In the genomic region with DNA sequence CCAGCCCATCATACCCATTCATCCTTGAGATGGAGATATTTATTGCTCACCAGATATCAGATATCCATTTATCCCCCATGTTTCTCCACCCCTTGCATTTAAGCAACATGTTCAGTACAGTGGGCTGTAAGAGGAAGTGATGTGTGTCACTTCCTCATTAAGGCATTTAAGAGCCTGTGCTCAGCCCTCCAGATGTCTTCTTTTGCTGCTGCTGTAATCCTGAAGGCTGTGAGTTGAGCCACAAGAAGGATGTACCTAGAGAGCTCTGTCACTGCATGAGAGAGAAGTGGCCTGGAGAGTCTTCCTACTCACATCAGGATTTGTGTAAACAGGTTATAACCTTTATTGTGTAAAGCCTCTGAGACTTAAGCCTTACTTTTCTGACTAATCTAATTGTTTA, we compare ENCODE assay signal across 13 cellular contexts.
A peak's percentile ranks its signal among the peaks of the same experiment; 100 is the strongest.
DNase-seq lines count a peak whose midpoint lies in the region; ATAC-seq and TF ChIP-seq lines count a peak whose summit lies in the region.
"Had no signal": no experiment of that assay in that cellular context is flagged by ENCODE, and none has a peak within 500 bp of the region (broad histone marks: within the 10 kb centered on the region; RNA-seq: fewer than 3 reads in every experiment).

No MANE protein-coding gene starts in this region.

- H3K27me3 ChIP-seq in BLaER1 treated with 17β-estradiol and CSF1 and Interleukin-3, amounts not matched to agents 10 nM and 100 nM = no peaks in the 10 kb centered on the region
- no peaks in the 10 kb centered on the region for H3K27me3 ChIP-seq in WERI-Rb-1 (ENCODE audit: insufficient read depth, low read depth, severe bottlenecking)
- H3K27me3 ChIP-seq in dorsolateral prefrontal cortex = no peaks in the 10 kb centered on the region
- no peaks in the 10 kb centered on the region for H3K27me3 ChIP-seq in body of pancreas
- H3K27me3 ChIP-seq: breast epithelium, right atrium auricular region had no signal

- no peak overlapping the region for H3K4me3 ChIP-seq in BLaER1 treated with 17β-estradiol and CSF1 and Interleukin-3, amounts not matched to agents 10 nM and 100 nM
- H3K4me3 ChIP-seq in WERI-Rb-1 (ENCODE audit: low read depth, low read length) (no peak overlapping the region), dorsolateral prefrontal cortex (no peak overlapping the region), body of pancreas (no peak overlapping the region)
- H3K4me3 ChIP-seq: breast epithelium, right atrium auricular region had no signal

- no peak overlapping the region for H3K4me3 Mint-ChIP-seq in activated T-helper 17 cell treated with anti-CD3 and anti-CD28 coated beads, Interleukin-2, amount 50 U/mL, for 72 hours
- H3K4me3 Mint-ChIP-seq: stimulated activated naive CD8-positive, alpha-beta T cell treated with anti-CD3 and anti-CD28 coated beads, Interleukin-15, amount 100 ng/mL, for 72 hours had no signal

- peaks cover 10 to 24% (median 19%) of the 10 kb centered on the region in 11 experiments for H3K9me3 ChIP-seq in BLaER1 treated with 17β-estradiol and CSF1 and Interleukin-3, amounts not matched to agents 10 nM and 100 nM (replicated peaks in 1 of 11)
- H3K9me3 ChIP-seq in WERI-Rb-1 (ENCODE audit: severe bottlenecking) (no peaks in the 10 kb centered on the region), body of pancreas (peaks cover 0 to 6% (median 0%) of the 10 kb centered on the region in 3 donors)
- H3K9me3 ChIP-seq: breast epithelium, right atrium auricular region had no signal

- no peak overlapping the region for H3K9ac ChIP-seq in BLaER1 treated with 17β-estradiol and CSF1 and Interleukin-3, amounts not matched to agents 10 nM and 100 nM

- ATAC-seq in GM21526 (IDR thresholded peaks at IDR 0.05; ENCODE audit: low FRiP score, unreplicated experiment) (peak; percentile 88), body of pancreas (no peak)
- ATAC-seq in activated T-helper 17 cell treated with anti-CD3 and anti-CD28 coated beads, Interleukin-2, amount 50 U/mL, for 72 hours (replicated peaks) = no peak
- ATAC-seq: stimulated activated naive CD8-positive, alpha-beta T cell treated with anti-CD3 and anti-CD28 coated beads, Interleukin-15, amount 100 ng/mL, for 72 hours had no signal

- peak; percentile 59 for DNase-seq in HT1080 (ENCODE audit: low read depth)
- peak; percentile 79 for DNase-seq in WERI-Rb-1
- DNase-seq in dorsolateral prefrontal cortex = no peak
- DNase-seq in NCI-H748 (lab: John Stamatoyannopoulos, UW; ENCODE audit: unreplicated experiment) = no peak
- DNase-seq in body of pancreas = no peak
- DNase-seq: activated CD4-positive, alpha-beta T cell treated with anti-CD3 and anti-CD28 coated beads for 4 hours; NCI-H2029; stimulated activated naive CD8-positive, alpha-beta T cell treated with anti-CD3 and anti-CD28 coated beads, Interleukin-15, amount 100 ng/mL, for 72 hours had no signal

- no peaks in the 10 kb centered on the region for H3K36me3 Mint-ChIP-seq in activated T-helper 17 cell treated with anti-CD3 and anti-CD28 coated beads, Interleukin-2, amount 50 U/mL, for 72 hours (ENCODE audit: low read depth)

- TF ChIP-seq POLR2A in body of pancreas (IDR thresholded peaks at IDR 0.05) = no peak

- H3K27ac Mint-ChIP-seq in activated T-helper 17 cell treated with anti-CD3 and anti-CD28 coated beads, Interleukin-2, amount 50 U/mL, for 72 hours = no peak overlapping the region
- H3K27ac Mint-ChIP-seq: stimulated activated naive CD8-positive, alpha-beta T cell treated with anti-CD3 and anti-CD28 coated beads, Interleukin-15, amount 100 ng/mL, for 72 hours had no signal

- H3K36me3 ChIP-seq in BLaER1 treated with 17β-estradiol and CSF1 and Interleukin-3, amounts not matched to agents 10 nM and 100 nM = peaks cover 0 to 7% (median 0%) of the 10 kb centered on the region in 11 experiments; a peak in 4 of 22 replicates
- no peaks in the 10 kb centered on the region for H3K36me3 ChIP-seq in WERI-Rb-1
- no peaks in the 10 kb centered on the region for H3K36me3 ChIP-seq in body of pancreas (replicated peaks in 1 of 2; ENCODE audit: insufficient read depth in 1 of 2, low read depth in 2 of 2)
- H3K36me3 ChIP-seq: breast epithelium, right atrium auricular region had no signal

- H3K4me1 ChIP-seq in BLaER1 treated with 17β-estradiol and CSF1 and Interleukin-3, amounts not matched to agents 10 nM and 100 nM = peaks cover 0 to 12% (median 7%) of the 10 kb centered on the region in 10 experiments; a peak in 12 of 20 replicates
- H3K4me1 ChIP-seq in body of pancreas = peaks cover 13% of the 10 kb centered on the region
- H3K4me1 ChIP-seq: breast epithelium, right atrium auricular region had no signal

- H3K4me1 Mint-ChIP-seq in activated T-helper 17 cell treated with anti-CD3 and anti-CD28 coated beads, Interleukin-2, amount 50 U/mL, for 72 hours = no peaks in the 10 kb centered on the region
- H3K4me1 Mint-ChIP-seq: stimulated activated naive CD8-positive, alpha-beta T cell treated with anti-CD3 and anti-CD28 coated beads, Interleukin-15, amount 100 ng/mL, for 72 hours had no signal

- peaks cover 4% of the 10 kb centered on the region for H3K9me3 Mint-ChIP-seq in activated T-helper 17 cell treated with anti-CD3 and anti-CD28 coated beads, Interleukin-2, amount 50 U/mL, for 72 hours

- H3K4me2 ChIP-seq in BLaER1 treated with 17β-estradiol and CSF1 and Interleukin-3, amounts not matched to agents 10 nM and 100 nM = peak overlapping the region in 3 of 11 experiments; percentile 9 to 31 (median 20); a peak in 5 of 22 replicates

- intact Hi-C loops in dorsolateral prefrontal cortex (cut with DNase I) (no loop called here), body of pancreas (cut with DNase I) (no loop called here)

- TF ChIP-seq CTCF in WERI-Rb-1 (IDR thresholded peaks at IDR 0.05; ENCODE audit: low read depth, low read length) = no peak
- no peak for TF ChIP-seq CTCF in dorsolateral prefrontal cortex (IDR thresholded peaks at IDR 0.05 in 54 of 56, conservative IDR thresholded peaks at IDR 0.05 in 2 of 56; ENCODE audit: low read depth in 1 of 56, partially characterized antibody in 56 of 56)
- no peak for TF ChIP-seq CTCF in body of pancreas (IDR thresholded peaks at IDR 0.05)

- H3K27me3 Mint-ChIP-seq in activated T-helper 17 cell treated with anti-CD3 and anti-CD28 coated beads, Interleukin-2, amount 50 U/mL, for 72 hours = peaks cover 6% of the 10 kb centered on the region
- H3K27me3 Mint-ChIP-seq: stimulated activated naive CD8-positive, alpha-beta T cell treated with anti-CD3 and anti-CD28 coated beads, Interleukin-15, amount 100 ng/mL, for 72 hours had no signal

- H3K27ac ChIP-seq in BLaER1 treated with 17β-estradiol and CSF1 and Interleukin-3, amounts not matched to agents 10 nM and 100 nM = peak overlapping the region in 6 of 11 experiments; percentile 12 to 41 (median 30); a peak in 8 of 22 replicates
- no peak overlapping the region for H3K27ac ChIP-seq in WERI-Rb-1
- no peak overlapping the region for H3K27ac ChIP-seq in dorsolateral prefrontal cortex
- H3K27ac ChIP-seq in body of pancreas = no peak overlapping the region
- H3K27ac ChIP-seq: breast epithelium, right atrium auricular region had no signal

- no peaks in the 10 kb centered on the region for H4K20me1 ChIP-seq in BLaER1 treated with 17β-estradiol and CSF1 and Interleukin-3, amounts not matched to agents 10 nM and 100 nM

Comparison
In these comparisons a context has a peak if more than half of its experiments do, and no peak if none do; other contexts are left out.
1. H3K27ac ChIP-seq: peak in BLaER1 treated with 17β-estradiol and CSF1 and Interleukin-3, amounts not matched to agents 10 nM and 100 nM (6 of 11); none in WERI-Rb-1 (single experiment), dorsolateral prefrontal cortex (0 of 59) and body of pancreas (0 of 4).
2. DNase-seq: peak in HT1080 (single experiment) and WERI-Rb-1 (single experiment); none in dorsolateral prefrontal cortex (0 of 10), NCI-H748 (single experiment) and body of pancreas (0 of 4).